9 cellular contexts compared by ENCODE assay signal in genomic region chr21:43331962-43332458, GRCh38.
DNase-seq lines count a peak whose midpoint lies in the region; ATAC-seq and TF ChIP-seq lines count a peak whose summit lies in the region.
"Had no signal": no experiment of that assay in that cellular context is flagged by ENCODE, and none has a peak within 500 bp of the region (broad histone marks: within the 10 kb centered on the region; RNA-seq: fewer than 3 reads in every experiment).

No MANE protein-coding gene starts in this region.

- TF ChIP-seq CTCF in astrocyte of the spinal cord (IDR thresholded peaks at IDR 0.05; ENCODE audit: low read depth, low read length), result no peak

- in situ Hi-C loops in astrocyte of the spinal cord (cut with HindIII; ENCODE audit: low sequenced_read_pairs), result no loop called here

- ATAC-seq in GM18870 (IDR thresholded peaks at IDR 0.05; ENCODE audit: unreplicated experiment), result no peak
- no peak for ATAC-seq in GM21390 (IDR thresholded peaks at IDR 0.05; ENCODE audit: unreplicated experiment)
- no peak for ATAC-seq in HG02938 (IDR thresholded peaks at IDR 0.05; ENCODE audit: unreplicated experiment)
- ATAC-seq in GM21447 (IDR thresholded peaks at IDR 0.05; ENCODE audit: unreplicated experiment), result no peak
- ATAC-seq: activated T-cell treated with anti-CD3 and anti-CD28 coated beads, Interleukin-2, amount 50 U/mL, for 72 hours had no signal

- DNase-seq in HCEC 1CT (peak; percentile 68), astrocyte of the spinal cord (ENCODE audit: low read depth, low spot score) (peak; percentile 95), hippocampal formation (lab: John Stamatoyannopoulos, UW) (peak; percentile 76 to 92), skeletal muscle cell (ENCODE audit: low read depth) (peak; percentile 91)
- DNase-seq: activated T-cell treated with anti-CD3 and anti-CD28 coated beads, Interleukin-2, amount 50 U/mL, for 72 hours had no signal

- H3K4me3 ChIP-seq in astrocyte of the spinal cord (ENCODE audit: low read depth, low read length) (no peak overlapping the region), skeletal muscle cell (ENCODE audit: low read depth, low read length) (no peak overlapping the region)
